In the genomic region with DNA sequence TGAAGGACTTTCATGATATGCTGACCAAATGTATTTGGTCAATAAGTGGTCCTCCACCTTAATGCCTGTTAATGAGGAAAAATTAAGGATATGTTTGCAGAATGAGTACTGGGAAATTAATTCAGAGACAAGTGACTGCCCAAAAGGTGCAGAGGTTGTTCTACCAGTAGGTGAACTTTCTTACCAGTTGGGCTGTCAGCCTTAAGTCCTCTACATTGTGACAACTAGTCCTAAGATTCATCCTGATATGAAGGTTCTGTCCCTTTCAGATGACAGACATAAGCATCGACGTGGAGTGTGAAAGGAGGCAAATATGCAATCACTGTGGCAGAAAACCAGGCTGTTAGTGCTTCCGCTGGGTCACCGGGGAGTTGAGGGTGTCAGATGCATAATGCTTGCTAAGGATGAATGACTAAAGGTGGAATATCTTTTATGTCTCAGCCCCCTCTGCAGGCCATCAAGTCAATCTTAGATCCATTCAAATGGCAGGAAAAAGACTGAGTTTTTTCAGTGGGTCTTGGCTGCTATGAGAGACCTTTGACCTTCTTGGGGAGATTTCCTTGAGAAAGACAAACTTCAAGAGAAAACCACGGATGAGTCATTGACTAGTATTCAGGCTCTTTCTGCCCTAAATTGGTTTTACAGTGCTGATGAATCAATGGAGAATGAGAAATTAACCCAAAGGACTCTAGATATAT, we compare ENCODE assay signal across 1 cellular context.
TF ChIP-seq lines count a peak whose summit lies in the region.

No MANE protein-coding gene starts in this region.

TF ChIP-seq in IMR-90, 13 proteins besides CTCF, POLR2A, EP300 and RAD21 (continued from another document):
- TF ChIP-seq MXI1 (IDR thresholded peaks at IDR 0.05; ENCODE audit: borderline replicate concordance, low read depth, low read length) = no peak
- TF ChIP-seq MAZ (IDR thresholded peaks at IDR 0.05; ENCODE audit: borderline replicate concordance, low read depth, low read length) = no peak
- no peak for TF ChIP-seq FOS (IDR thresholded peaks at IDR 0.05; ENCODE audit: low read depth, low read length)
- no peak for TF ChIP-seq RFX5 (IDR thresholded peaks at IDR 0.05; ENCODE audit: low read depth, low read length)
- no peak for TF ChIP-seq MAFK (IDR thresholded peaks at IDR 0.05; ENCODE audit: low read depth, low read length)
